In the genomic region with DNA sequence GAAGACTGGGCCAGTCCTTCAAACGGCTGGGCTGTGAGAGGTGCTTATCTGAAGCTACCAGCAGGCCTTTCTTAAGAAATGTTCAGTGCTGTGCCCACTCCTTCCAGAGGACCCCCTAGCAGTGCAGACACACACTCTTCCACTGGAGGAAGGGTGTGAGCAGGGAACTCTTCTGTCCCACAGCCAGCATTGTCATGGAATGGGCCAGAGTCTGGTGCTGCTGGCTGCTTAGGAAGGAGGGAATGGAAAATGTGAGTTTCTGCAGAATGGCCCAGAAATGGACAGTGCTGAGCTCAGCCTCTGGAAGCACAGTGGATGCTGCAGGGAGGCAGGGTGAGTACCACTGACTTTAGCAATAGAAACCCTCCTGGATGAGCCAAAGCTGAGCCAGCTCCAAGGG, we compare ENCODE assay signal across 1 cellular context.
TF ChIP-seq lines count a peak whose summit lies in the region.

No MANE protein-coding gene starts in this region.

TF ChIP-seq in H1, 55 proteins besides CTCF, POLR2A, EP300 and RAD21:
- TF ChIP-seq ZNF274 (IDR thresholded peaks at IDR 0.05; ENCODE audit: borderline replicate concordance, extremely low read depth, low read length), result no peak
- TF ChIP-seq SRF (IDR thresholded peaks at IDR 0.05; ENCODE audit: low read depth, low read length), result no peak
- no peak for TF ChIP-seq SP4 (IDR thresholded peaks at IDR 0.05; ENCODE audit: low read length)
- TF ChIP-seq SUZ12 (IDR thresholded peaks at IDR 0.05; ENCODE audit: low read length), result no peak
- no peak for TF ChIP-seq SP2 (IDR thresholded peaks at IDR 0.05; ENCODE audit: low read length)
- no peak for TF ChIP-seq MAFK (IDR thresholded peaks at IDR 0.05; ENCODE audit: low read depth, low read length)
- no peak for TF ChIP-seq TBP (IDR thresholded peaks at IDR 0.05; ENCODE audit: low read depth, low read length)
- no peak for TF ChIP-seq KDM5A (IDR thresholded peaks at IDR 0.05; ENCODE audit: low read length)
- no peak for TF ChIP-seq RBBP5 (IDR thresholded peaks at IDR 0.05; ENCODE audit: borderline replicate concordance, low read depth, low read length)
- no peak for TF ChIP-seq EZH2 (IDR thresholded peaks at IDR 0.05; ENCODE audit: low read depth, low read length, severe bottlenecking)
- TF ChIP-seq, protein P1, sequence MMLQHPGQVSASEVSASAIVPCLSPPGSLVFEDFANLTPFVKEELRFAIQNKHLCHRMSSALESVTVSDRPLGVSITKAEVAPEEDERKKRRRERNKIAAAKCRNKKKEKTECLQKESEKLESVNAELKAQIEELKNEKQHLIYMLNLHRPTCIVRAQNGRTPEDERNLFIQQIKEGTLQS (IDR thresholded peaks at IDR 0.05; ENCODE audit: insufficient read depth, low read depth, low read length), result no peak
